ENCODE assay signal across 8 cellular contexts in genomic region chr3:100402150-100402706, GRCh38. TPM values are rescaled to one million over a fixed set of nuclear protein-coding genes. Genes with fewer than 3 reads are reported as not detected.
DNase-seq lines count a peak whose midpoint lies in the region; ATAC-seq and TF ChIP-seq lines count a peak whose summit lies in the region.

No MANE protein-coding gene starts in this region.

- H3K27me3 ChIP-seq in CD4-positive, alpha-beta T cell (ENCODE audit: control insufficient read depth, insufficient read depth, low read length), result no peaks in the 10 kb centered on the region
- H3K27me3 ChIP-seq in HUES48 (ENCODE audit: control insufficient read depth, insufficient read depth, low read length), result no peaks in the 10 kb centered on the region
- no peaks in the 10 kb centered on the region for H3K27me3 ChIP-seq in SJCRH30
- no peaks in the 10 kb centered on the region for H3K27me3 ChIP-seq in neutrophil

- peaks cover under 1% of the 10 kb centered on the region for H3K9me3 Mint-ChIP-seq in CD4-positive, alpha-beta T cell

- peak overlapping the region; percentile 85 for H3K27ac ChIP-seq in CD4-positive, alpha-beta T cell (ENCODE audit: low read depth, low read length)
- H3K27ac ChIP-seq in HUES48 (ENCODE audit: low read depth, low read length) (peak overlapping the region; percentile 96), SJCRH30 (peak overlapping the region; percentile 93), neutrophil (no peak overlapping the region)

- intact Hi-C loops in CD4-positive, alpha-beta T cell (cut with DNase I, micrococcal nuclease), result loop anchor here (2.0 to 10.0 kb wide), 6 partner anchors 43 to 1877 kb away; partner anchors contain the start of genes CLDND1 (in 1 of the 2), CMSS1 (in 1 of the 2) and DCBLD2 (in 1 of the 2)

- CTCF ChIA-PET in CD4-positive, alpha-beta T cell (lab: Charles Lee), result no interaction called here

- no peaks in the 10 kb centered on the region for H3K27me3 Mint-ChIP-seq in CD4-positive, alpha-beta T cell

- DNase-seq in CD4-positive, alpha-beta T cell, result no peak
- DNase-seq in SJCRH30, result peak; percentile 37 to 77
- DNase-seq in epidermal melanocyte (ENCODE audit: insufficient read length, low spot score), result peak; percentile 29
- DNase-seq in NCI-H1930 (lab: John Stamatoyannopoulos, UW), result no peak
- DNase-seq in NK-92 (lab: John Stamatoyannopoulos, UW; ENCODE audit: unreplicated experiment), result no peak

- H3K27ac Mint-ChIP-seq in CD4-positive, alpha-beta T cell, result peak overlapping the region; percentile 92

- H3K9me3 ChIP-seq in CD4-positive, alpha-beta T cell (ENCODE audit: control insufficient read depth, low read length), result no peaks in the 10 kb centered on the region
- H3K9me3 ChIP-seq in HUES48 (ENCODE audit: control insufficient read depth, insufficient read depth, low read length), result no peaks in the 10 kb centered on the region
- peaks cover 5% of the 10 kb centered on the region for H3K9me3 ChIP-seq in SJCRH30 (replicated peaks)
- H3K9me3 ChIP-seq in neutrophil, result peaks cover 7% of the 10 kb centered on the region

- ATAC-seq in CD4-positive, alpha-beta T cell (ENCODE audit: poor library complexity), result no peak
- no peak for ATAC-seq in HG03025 (IDR thresholded peaks at IDR 0.05; ENCODE audit: low FRiP score, unreplicated experiment)

- H3K36me3 Mint-ChIP-seq in CD4-positive, alpha-beta T cell (ENCODE audit: low read depth), result peaks cover 22% of the 10 kb centered on the region

- POLR2A ChIA-PET in CD4-positive, alpha-beta T cell (lab: Charles Lee), result interaction anchor here (0.5 to 3.0 kb wide), 14 partner anchors 9 to 1501 kb away, joined by 3 to 34 read pairs (median 8); partner anchors contain the start of genes CMSS1, DCBLD2, NIT2 and PCNP

- H3K4me1 ChIP-seq in HUES48 (ENCODE audit: control insufficient read depth, insufficient read depth, low read length) (peaks cover 16% of the 10 kb centered on the region; the same call in 1 of the 2 replicates), SJCRH30 (no peaks in the 10 kb centered on the region), neutrophil (ENCODE audit: control insufficient read depth in 1 of 2, insufficient read depth in 1 of 2, low read depth in 1 of 2, low read length in 1 of 2) (peaks cover 22 to 24% of the 10 kb centered on the region in 2 experiments)

- no peak for TF ChIP-seq CTCF in CD4-positive, alpha-beta T cell (IDR thresholded peaks at IDR 0.05)
- no peak for TF ChIP-seq CTCF in neutrophil (IDR thresholded peaks at IDR 0.05)

- peaks cover 72% of the 10 kb centered on the region for H3K4me1 Mint-ChIP-seq in CD4-positive, alpha-beta T cell (ENCODE audit: low read depth)

- H3K4me3 Mint-ChIP-seq in CD4-positive, alpha-beta T cell, result peak overlapping the region; percentile 94

- peaks cover 4% of the 10 kb centered on the region; the same call in 1 of the 2 replicates for H3K36me3 ChIP-seq in HUES48 (ENCODE audit: control insufficient read depth, insufficient read depth, low read length)
- peaks cover 6% of the 10 kb centered on the region; the same call in 1 of the 2 replicates for H3K36me3 ChIP-seq in SJCRH30
- H3K36me3 ChIP-seq in neutrophil, result no peaks in the 10 kb centered on the region

- H3K4me3 ChIP-seq in HUES48 (ENCODE audit: low read depth, low read length), result peak overlapping the region; percentile 88
- peak overlapping the region; percentile 78 for H3K4me3 ChIP-seq in SJCRH30
- peak overlapping the region; percentile 68 to 95 for H3K4me3 ChIP-seq in neutrophil (ENCODE audit: low read depth in 1 of 2, low read length in 1 of 2)

- H3K9ac ChIP-seq in HUES48 (ENCODE audit: low read depth, low read length), result peak overlapping the region; percentile 91

RNA-seq across cellular contexts. Expression of gene LNP1, which starts 0.9 kb away (rescaled TPM):
- total RNA-seq in CD4-positive, alpha-beta T cell, result under 1 TPM; 0.47 to 0.70 TPM
- 10.1 and 10.5 TPM in 2 replicates for total RNA-seq in SJCRH30 (2014; rRNA removed; shearing (Covaris generic))

RNA-seq across cellular contexts. Expression of gene TOMM70, which starts 1.3 kb away (rescaled TPM):
- 10 to 100 TPM; 20.9 to 21.6 TPM for total RNA-seq in CD4-positive, alpha-beta T cell
- total RNA-seq in SJCRH30 (2014; rRNA removed; shearing (Covaris generic)), result 119 and 120 TPM in 2 replicates

Comparison
In these comparisons a context has a peak if more than half of its experiments do, and no peak if none do; other contexts are left out.
1. DNase-seq: peak in SJCRH30 (2 of 2) and epidermal melanocyte (single experiment); none in CD4-positive, alpha-beta T cell (0 of 10), NCI-H1930 (0 of 2) and NK-92 (single experiment).
2. Peak in every context shown above with its lines, with median percentiles within 50 percentile points of each other: H3K4me3 ChIP-seq.